ENCODE assay signal across 16 cellular contexts in the genomic region with DNA sequence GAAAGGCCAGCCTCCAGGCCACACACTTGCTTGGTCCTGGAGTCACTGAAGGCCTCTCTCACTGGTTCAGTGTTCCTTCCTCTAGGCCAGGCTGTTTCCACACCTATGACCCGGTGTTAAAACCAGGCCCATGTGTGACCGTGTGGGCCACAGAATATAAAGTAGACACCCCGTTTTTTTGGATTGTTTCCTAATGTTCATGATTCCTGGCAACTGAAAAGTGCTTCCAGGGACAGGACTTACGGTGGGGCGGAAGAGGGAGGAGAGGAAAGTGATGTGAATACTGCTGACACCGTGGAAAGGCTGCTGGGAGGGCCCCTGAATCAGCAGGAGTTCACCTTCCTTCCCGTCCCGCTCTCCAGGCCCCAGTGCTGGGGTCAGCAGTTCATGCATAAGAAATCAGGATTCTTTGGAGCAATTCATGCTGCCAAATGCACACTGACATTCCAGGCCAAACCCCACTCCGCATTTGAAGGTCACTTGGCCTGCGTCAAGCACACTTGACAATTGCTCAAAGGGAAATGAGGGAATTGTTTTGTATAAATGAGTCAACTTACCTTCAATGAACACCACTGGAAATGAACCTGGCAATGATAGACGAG.
A peak's percentile ranks its signal among the peaks of the same experiment; 100 is the strongest.
DNase-seq lines count a peak whose midpoint lies in the region; ATAC-seq lines count a peak whose summit lies in the region.
"Had no signal": no experiment of that assay in that cellular context is flagged by ENCODE, and none has a peak within 500 bp of the region (broad histone marks: within the 10 kb centered on the region; RNA-seq: fewer than 3 reads in every experiment).

No MANE protein-coding gene starts in this region.

- peak; percentile 13 for DNase-seq in Daoy (ENCODE audit: low read depth)
- peak; percentile 54 for DNase-seq in left lobe of liver (ENCODE audit: low spot score)
- peak; percentile 82 for DNase-seq in renal cortical epithelial cell (ENCODE audit: low read depth)
- DNase-seq in RKO (ENCODE audit: low spot score) = no peak
- DNase-seq in NCI-H1105 (lab: John Stamatoyannopoulos, UW) = no peak
- DNase-seq in LoVo (ENCODE audit: low spot score) = no peak
- DNase-seq in NCI-H1694 treated with DMSO at 0.1 percent for 48 hours (lab: John Stamatoyannopoulos, UW) = no peak
- DNase-seq: activated CD4-positive, alpha-beta T cell treated with anti-CD3 and anti-CD28 coated beads for 36 hours; activated naive CD8-positive, alpha-beta T cell treated with anti-CD3 and anti-CD28 coated beads, Interleukin-2, amount 10 ng/mL, durations not matched to agents 7 days and 5 days; CD4-positive, CD25-positive, alpha-beta regulatory T cell; NCI-H2081 treated with DMSO at 0.1 percent for 48 hours; NCI-H82; stimulated activated CD4-positive, alpha-beta T cell treated with anti-CD3 and anti-CD28 coated beads, Interleukin-2, amount 100 ng/mL, for 48 hours; transverse colon had no signal

- ATAC-seq in esophagus mucosa (peak; percentile 65), left lobe of liver (peak; percentile 57)
- ATAC-seq: A549; activated CD4-positive, alpha-beta T cell treated with anti-CD3 and anti-CD28 coated beads for 36 hours had no signal

Comparison
In these comparisons a context has a peak if more than half of its experiments do, and no peak if none do; other contexts are left out.
1. DNase-seq: peak in Daoy (single experiment), left lobe of liver (single experiment) and renal cortical epithelial cell (single experiment); none in RKO (single experiment), NCI-H1105 (single experiment), LoVo (single experiment) and NCI-H1694 treated with DMSO at 0.1 percent for 48 hours (single experiment).